Comparison of ENCODE assay signal across 1 cellular context in the genomic region with DNA sequence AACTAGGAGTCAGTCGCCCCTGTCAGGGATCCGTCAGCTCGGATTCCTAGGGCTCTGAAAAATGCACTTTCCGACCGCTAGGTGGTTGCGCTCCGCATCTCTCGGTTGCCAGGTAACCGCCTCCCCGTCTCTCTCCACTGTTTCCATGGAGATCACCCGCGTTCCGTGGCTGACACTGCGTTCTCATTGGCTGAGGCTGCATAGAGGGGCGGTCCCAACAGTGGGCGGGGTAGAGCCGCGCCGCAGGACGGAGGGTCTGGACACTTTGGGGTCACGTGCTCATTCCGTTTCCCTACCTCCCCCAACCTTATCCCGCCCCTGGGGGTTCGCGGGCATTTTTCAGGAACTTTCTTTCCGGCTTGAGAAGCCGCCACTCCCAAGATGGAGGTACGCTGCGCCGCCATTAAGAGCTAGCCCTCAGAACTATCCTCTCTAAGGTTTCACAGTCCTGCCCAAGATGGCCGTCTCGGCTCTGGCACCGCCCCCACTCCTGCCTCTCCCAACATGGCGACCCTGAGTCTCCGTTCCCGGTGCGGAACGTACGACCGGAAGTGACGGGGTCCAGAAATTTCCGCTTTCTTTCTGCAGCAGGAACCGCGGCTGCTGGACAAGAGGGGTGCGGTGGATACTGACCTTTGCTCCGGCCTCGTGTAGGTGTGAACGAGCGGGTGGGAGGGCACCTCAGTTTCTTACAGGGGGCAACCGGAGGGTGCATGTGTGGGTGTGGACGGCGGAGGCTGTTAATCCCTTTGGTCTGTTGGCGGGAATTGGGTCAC.
TF ChIP-seq lines count a peak whose summit lies in the region.

ODAD3 (minus strand) TSS at position 65 of the 776 bp plus-strand sequence. CDS start 105 bp downstream, outside the sequence.
A gene with protein sequence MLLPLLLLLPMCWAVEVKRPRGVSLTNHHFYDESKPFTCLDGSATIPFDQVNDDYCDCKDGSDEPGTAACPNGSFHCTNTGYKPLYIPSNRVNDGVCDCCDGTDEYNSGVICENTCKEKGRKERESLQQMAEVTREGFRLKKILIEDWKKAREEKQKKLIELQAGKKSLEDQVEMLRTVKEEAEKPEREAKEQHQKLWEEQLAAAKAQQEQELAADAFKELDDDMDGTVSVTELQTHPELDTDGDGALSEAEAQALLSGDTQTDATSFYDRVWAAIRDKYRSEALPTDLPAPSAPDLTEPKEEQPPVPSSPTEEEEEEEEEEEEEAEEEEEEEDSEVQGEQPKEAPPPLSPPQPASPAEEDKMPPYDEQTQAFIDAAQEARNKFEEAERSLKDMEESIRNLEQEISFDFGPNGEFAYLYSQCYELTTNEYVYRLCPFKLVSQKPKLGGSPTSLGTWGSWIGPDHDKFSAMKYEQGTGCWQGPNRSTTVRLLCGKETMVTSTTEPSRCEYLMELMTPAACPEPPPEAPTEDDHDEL (plus strand): TSS at position 579 of the 776 bp plus-strand sequence. CDS start 483 bp downstream, outside the sequence.

TF ChIP-seq in K562, 482 proteins besides CTCF, POLR2A, EP300 and RAD21 (continued from another document and continues in another):
- no peak for TF ChIP-seq PRPF4 (IDR thresholded peaks at IDR 0.05; ENCODE audit: insufficient read depth, low read depth, low read length, poor library complexity, severe bottlenecking)
- TF ChIP-seq NFYB (IDR thresholded peaks at IDR 0.05; ENCODE audit: extremely low read depth, insufficient read length) = peak; percentile 91
- TF ChIP-seq MECOM (CRISPR knock-in tag; IDR thresholded peaks at IDR 0.05) = no peak
- peak; percentile 97 for TF ChIP-seq KAT8 (IDR thresholded peaks at IDR 0.05; ENCODE audit: low read depth)
- TF ChIP-seq KDM4B (IDR thresholded peaks at IDR 0.05; ENCODE audit: borderline replicate concordance in 2 of 2, low read depth in 1 of 2) = peak in 1 of 2 experiments; percentile 85; a peak in 1 of 4 replicates
- no peak for TF ChIP-seq ARID3A (IDR thresholded peaks at IDR 0.05; ENCODE audit: borderline replicate concordance, low read depth, low read length)
- peak; percentile 82; the same call in 1 of the 2 replicates for TF ChIP-seq TFAP4 (CRISPR knock-in tag; IDR thresholded peaks at IDR 0.05; ENCODE audit: borderline replicate concordance)
- no peak for TF ChIP-seq NONO (IDR thresholded peaks at IDR 0.05; ENCODE audit: low read depth in 2 of 2, low read length in 1 of 2)
- no peak for TF ChIP-seq DDX20 (tag; IDR thresholded peaks at IDR 0.05; ENCODE audit: low read depth)
- no peak for TF ChIP-seq ZNF280A (IDR thresholded peaks at IDR 0.05; ENCODE audit: low read depth, partially characterized antibody)
- TF ChIP-seq YY1 (IDR thresholded peaks at IDR 0.05; ENCODE audit: borderline replicate concordance in 1 of 3, control insufficient read depth in 1 of 3, extremely low read depth in 1 of 3, insufficient read depth in 3 of 3, insufficient read length in 1 of 3, insufficient replicate concordance in 2 of 3, low read depth in 1 of 3, low read length in 2 of 3) = peak; percentile 99 to 100 (median 100)
- TF ChIP-seq, protein P1, sequence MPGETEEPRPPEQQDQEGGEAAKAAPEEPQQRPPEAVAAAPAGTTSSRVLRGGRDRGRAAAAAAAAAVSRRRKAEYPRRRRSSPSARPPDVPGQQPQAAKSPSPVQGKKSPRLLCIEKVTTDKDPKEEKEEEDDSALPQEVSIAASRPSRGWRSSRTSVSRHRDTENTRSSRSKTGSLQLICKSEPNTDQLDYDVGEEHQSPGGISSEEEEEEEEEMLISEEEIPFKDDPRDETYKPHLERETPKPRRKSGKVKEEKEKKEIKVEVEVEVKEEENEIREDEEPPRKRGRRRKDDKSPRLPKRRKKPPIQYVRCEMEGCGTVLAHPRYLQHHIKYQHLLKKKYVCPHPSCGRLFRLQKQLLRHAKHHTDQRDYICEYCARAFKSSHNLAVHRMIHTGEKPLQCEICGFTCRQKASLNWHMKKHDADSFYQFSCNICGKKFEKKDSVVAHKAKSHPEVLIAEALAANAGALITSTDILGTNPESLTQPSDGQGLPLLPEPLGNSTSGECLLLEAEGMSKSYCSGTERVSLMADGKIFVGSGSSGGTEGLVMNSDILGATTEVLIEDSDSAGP (CRISPR knock-in tag; IDR thresholded peaks at IDR 0.05) = no peak
- TF ChIP-seq ARID2 (IDR thresholded peaks at IDR 0.05) = no peak
- TF ChIP-seq, protein P2, sequence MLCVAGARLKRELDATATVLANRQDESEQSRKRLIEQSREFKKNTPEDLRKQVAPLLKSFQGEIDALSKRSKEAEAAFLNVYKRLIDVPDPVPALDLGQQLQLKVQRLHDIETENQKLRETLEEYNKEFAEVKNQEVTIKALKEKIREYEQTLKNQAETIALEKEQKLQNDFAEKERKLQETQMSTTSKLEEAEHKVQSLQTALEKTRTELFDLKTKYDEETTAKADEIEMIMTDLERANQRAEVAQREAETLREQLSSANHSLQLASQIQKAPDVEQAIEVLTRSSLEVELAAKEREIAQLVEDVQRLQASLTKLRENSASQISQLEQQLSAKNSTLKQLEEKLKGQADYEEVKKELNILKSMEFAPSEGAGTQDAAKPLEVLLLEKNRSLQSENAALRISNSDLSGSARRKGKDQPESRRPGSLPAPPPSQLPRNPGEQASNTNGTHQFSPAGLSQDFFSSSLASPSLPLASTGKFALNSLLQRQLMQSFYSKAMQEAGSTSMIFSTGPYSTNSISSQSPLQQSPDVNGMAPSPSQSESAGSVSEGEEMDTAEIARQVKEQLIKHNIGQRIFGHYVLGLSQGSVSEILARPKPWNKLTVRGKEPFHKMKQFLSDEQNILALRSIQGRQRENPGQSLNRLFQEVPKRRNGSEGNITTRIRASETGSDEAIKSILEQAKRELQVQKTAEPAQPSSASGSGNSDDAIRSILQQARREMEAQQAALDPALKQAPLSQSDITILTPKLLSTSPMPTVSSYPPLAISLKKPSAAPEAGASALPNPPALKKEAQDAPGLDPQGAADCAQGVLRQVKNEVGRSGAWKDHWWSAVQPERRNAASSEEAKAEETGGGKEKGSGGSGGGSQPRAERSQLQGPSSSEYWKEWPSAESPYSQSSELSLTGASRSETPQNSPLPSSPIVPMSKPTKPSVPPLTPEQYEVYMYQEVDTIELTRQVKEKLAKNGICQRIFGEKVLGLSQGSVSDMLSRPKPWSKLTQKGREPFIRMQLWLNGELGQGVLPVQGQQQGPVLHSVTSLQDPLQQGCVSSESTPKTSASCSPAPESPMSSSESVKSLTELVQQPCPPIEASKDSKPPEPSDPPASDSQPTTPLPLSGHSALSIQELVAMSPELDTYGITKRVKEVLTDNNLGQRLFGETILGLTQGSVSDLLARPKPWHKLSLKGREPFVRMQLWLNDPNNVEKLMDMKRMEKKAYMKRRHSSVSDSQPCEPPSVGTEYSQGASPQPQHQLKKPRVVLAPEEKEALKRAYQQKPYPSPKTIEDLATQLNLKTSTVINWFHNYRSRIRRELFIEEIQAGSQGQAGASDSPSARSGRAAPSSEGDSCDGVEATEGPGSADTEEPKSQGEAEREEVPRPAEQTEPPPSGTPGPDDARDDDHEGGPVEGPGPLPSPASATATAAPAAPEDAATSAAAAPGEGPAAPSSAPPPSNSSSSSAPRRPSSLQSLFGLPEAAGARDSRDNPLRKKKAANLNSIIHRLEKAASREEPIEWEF (CRISPR knock-in tag; IDR thresholded peaks at IDR 0.05) = 0 out of 2 replicates have a peak, but pooled peaks have one; percentile 53
- TF ChIP-seq, protein P3, sequence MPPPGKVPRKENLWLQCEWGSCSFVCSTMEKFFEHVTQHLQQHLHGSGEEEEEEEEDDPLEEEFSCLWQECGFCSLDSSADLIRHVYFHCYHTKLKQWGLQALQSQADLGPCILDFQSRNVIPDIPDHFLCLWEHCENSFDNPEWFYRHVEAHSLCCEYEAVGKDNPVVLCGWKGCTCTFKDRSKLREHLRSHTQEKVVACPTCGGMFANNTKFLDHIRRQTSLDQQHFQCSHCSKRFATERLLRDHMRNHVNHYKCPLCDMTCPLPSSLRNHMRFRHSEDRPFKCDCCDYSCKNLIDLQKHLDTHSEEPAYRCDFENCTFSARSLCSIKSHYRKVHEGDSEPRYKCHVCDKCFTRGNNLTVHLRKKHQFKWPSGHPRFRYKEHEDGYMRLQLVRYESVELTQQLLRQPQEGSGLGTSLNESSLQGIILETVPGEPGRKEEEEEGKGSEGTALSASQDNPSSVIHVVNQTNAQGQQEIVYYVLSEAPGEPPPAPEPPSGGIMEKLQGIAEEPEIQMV (tag; conservative IDR thresholded peaks at IDR 0.05; ENCODE audit: low read depth) = peak; percentile 44; the same call in 1 of the 2 replicates
- TF ChIP-seq RBM14 (IDR thresholded peaks at IDR 0.05; ENCODE audit: borderline replicate concordance, insufficient read depth, low read depth, low read length) = no peak
- TF ChIP-seq YBX1 (IDR thresholded peaks at IDR 0.05) = no peak
- TF ChIP-seq L3MBTL2 (IDR thresholded peaks at IDR 0.05) = peak; percentile 53; the same call in 1 of the 2 replicates
- TF ChIP-seq, protein P4, sequence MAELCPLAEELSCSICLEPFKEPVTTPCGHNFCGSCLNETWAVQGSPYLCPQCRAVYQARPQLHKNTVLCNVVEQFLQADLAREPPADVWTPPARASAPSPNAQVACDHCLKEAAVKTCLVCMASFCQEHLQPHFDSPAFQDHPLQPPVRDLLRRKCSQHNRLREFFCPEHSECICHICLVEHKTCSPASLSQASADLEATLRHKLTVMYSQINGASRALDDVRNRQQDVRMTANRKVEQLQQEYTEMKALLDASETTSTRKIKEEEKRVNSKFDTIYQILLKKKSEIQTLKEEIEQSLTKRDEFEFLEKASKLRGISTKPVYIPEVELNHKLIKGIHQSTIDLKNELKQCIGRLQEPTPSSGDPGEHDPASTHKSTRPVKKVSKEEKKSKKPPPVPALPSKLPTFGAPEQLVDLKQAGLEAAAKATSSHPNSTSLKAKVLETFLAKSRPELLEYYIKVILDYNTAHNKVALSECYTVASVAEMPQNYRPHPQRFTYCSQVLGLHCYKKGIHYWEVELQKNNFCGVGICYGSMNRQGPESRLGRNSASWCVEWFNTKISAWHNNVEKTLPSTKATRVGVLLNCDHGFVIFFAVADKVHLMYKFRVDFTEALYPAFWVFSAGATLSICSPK (IDR thresholded peaks at IDR 0.05; ENCODE audit: borderline replicate concordance) = 0 out of 2 replicates have a peak, but pooled peaks have one; percentile 58
- no peak for TF ChIP-seq NCOA6 (IDR thresholded peaks at IDR 0.05)
- TF ChIP-seq, protein P5, sequence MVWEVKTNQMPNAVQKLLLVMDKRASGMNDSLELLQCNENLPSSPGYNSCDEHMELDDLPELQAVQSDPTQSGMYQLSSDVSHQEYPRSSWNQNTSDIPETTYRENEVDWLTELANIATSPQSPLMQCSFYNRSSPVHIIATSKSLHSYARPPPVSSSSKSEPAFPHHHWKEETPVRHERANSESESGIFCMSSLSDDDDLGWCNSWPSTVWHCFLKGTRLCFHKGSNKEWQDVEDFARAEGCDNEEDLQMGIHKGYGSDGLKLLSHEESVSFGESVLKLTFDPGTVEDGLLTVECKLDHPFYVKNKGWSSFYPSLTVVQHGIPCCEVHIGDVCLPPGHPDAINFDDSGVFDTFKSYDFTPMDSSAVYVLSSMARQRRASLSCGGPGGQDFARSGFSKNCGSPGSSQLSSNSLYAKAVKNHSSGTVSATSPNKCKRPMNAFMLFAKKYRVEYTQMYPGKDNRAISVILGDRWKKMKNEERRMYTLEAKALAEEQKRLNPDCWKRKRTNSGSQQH (CRISPR knock-in tag; IDR thresholded peaks at IDR 0.05) = no peak
- TF ChIP-seq FOXJ2 (tag; IDR thresholded peaks at IDR 0.05) = peak; percentile 82
- TF ChIP-seq ZC3H8 (IDR thresholded peaks at IDR 0.05) = no peak
- TF ChIP-seq ATF3 (IDR thresholded peaks at IDR 0.05) = no peak; the same call in 1 of the 2 replicates
- 0 out of 2 replicates have a peak, but pooled peaks have one; percentile 28 for TF ChIP-seq ATF3 (CRISPR knock-in tag; conservative IDR thresholded peaks at IDR 0.05)
- no peak for TF ChIP-seq RHOXF2B (CRISPR knock-in tag; conservative IDR thresholded peaks at IDR 0.05)
- TF ChIP-seq ZNF41 (CRISPR knock-in tag; conservative IDR thresholded peaks at IDR 0.05) = no peak
- TF ChIP-seq ZSCAN32 (CRISPR knock-in tag; IDR thresholded peaks at IDR 0.05) = no peak
- no peak for TF ChIP-seq RUNX1 (IDR thresholded peaks at IDR 0.05; ENCODE audit: low read depth)
- TF ChIP-seq MCM2 (IDR thresholded peaks at IDR 0.05; ENCODE audit: low read depth) = no peak
- TF ChIP-seq SNRNP70 (optimal IDR thresholded peaks at IDR 0.05; ENCODE audit: low read depth, low read length) = no peak
- no peak for TF ChIP-seq MCM7 (IDR thresholded peaks at IDR 0.05)
- TF ChIP-seq, protein P6, sequence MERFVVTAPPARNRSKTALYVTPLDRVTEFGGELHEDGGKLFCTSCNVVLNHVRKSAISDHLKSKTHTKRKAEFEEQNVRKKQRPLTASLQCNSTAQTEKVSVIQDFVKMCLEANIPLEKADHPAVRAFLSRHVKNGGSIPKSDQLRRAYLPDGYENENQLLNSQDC (CRISPR knock-in tag; IDR thresholded peaks at IDR 0.05) = 0 out of 2 replicates have a peak, but pooled peaks have one; percentile 45
- TF ChIP-seq ELF4 (CRISPR knock-in tag; IDR thresholded peaks at IDR 0.05) = peak; percentile 79; the same call in 1 of the 2 replicates
